33 cellular contexts compared by ENCODE assay signal in genomic region chr4:52579602-52580272, GRCh38.
"Had no signal": no experiment of that assay in that cellular context is flagged by ENCODE, and none has a peak within 500 bp of the region (broad histone marks: within the 10 kb centered on the region; RNA-seq: fewer than 3 reads in every experiment).

No MANE protein-coding gene starts in this region.

- ATAC-seq: activated CD8-positive, alpha-beta T cell treated with anti-CD3 and anti-CD28 coated beads for 36 hours; activated naive CD4-positive, alpha-beta T cell treated with anti-CD3 and anti-CD28 coated beads, Interleukin-2, amount 50 U/mL, for 72 hours; activated T-cell treated with anti-CD3 and anti-CD28 coated beads, Interleukin-2, amount 50 U/mL, for 4 hours; activated T-cell treated with anti-CD3 and anti-CD28 coated beads, Interleukin-2, amount 50 U/mL, for 72 hours; activated T-helper 17 cell treated with anti-CD3 and anti-CD28 coated beads, Interleukin-2, amount 50 U/mL, for 72 hours; body of pancreas had no signal

- H3K4me3 ChIP-seq: adrenal gland, body of pancreas, breast epithelium had no signal

- H3K36me3 ChIP-seq: adrenal gland, brain microvascular endothelial cell, breast epithelium had no signal

- H3K27me3 ChIP-seq: adrenal gland, body of pancreas, brain microvascular endothelial cell, breast epithelium had no signal

- FAIRE-seq: astrocyte, colon, TTC549 had no signal

- DNase-seq: activated B cell treated with CpG ODN at 0.5 μM for 24 hours; activated CD4-positive, alpha-beta memory T cell treated with anti-CD3 and anti-CD28 coated beads for 36 hours; activated CD4-positive, alpha-beta T cell treated with anti-CD3 and anti-CD28 coated beads for 4 hours; activated CD4-positive, alpha-beta T cell treated with anti-CD3 and anti-CD28 coated beads, Interleukin-2, amount 10 ng/mL, durations not matched to agents 24 days and 14 days; activated CD4-positive, alpha-beta T cell treated with anti-CD3 and anti-CD28 coated beads, Interleukin-2, amount 50 U/mL, for 1 hour; activated CD4-positive, alpha-beta T cell treated with anti-CD3 and anti-CD28 coated beads, Interleukin-2, amount 50 U/mL, for 4 hours; activated CD4-positive, CD25-positive, alpha-beta regulatory T cell treated with anti-CD3 and anti-CD28 coated beads, Interleukin-2, amount 50 U/mL, for 72 hours; activated CD8-positive, alpha-beta memory T cell treated with anti-CD3 and anti-CD28 coated beads, Interleukin-2, amount 50 U/mL, for 4 hours; activated CD8-positive, alpha-beta T cell treated with anti-CD3 and anti-CD28 coated beads for 36 hours; activated effector memory CD4-positive, alpha-beta T cell treated with anti-CD3 and anti-CD28 coated beads, Interleukin-2, amount 50 U/mL, for 16 hours; activated gamma-delta T cell treated with Interleukin-2 at 50 U/mL for 16 hours; activated naive CD4-positive, alpha-beta T cell; activated naive CD4-positive, alpha-beta T cell treated with anti-CD3 and anti-CD28 coated beads for 36 hours; activated naive CD4-positive, alpha-beta T cell treated with anti-CD3 and anti-CD28 coated beads, Interleukin-2, amount 50 U/mL, for 16 hours; activated naive CD8-positive, alpha-beta T cell treated with anti-CD3 and anti-CD28 coated beads for 36 hours; activated T-cell treated with anti-CD3 and anti-CD28 coated beads for 4 hours; activated T-cell treated with anti-CD3 and anti-CD28 coated beads, Interleukin-2, amount 50 U/mL, for 1 hour; activated T-cell treated with anti-CD3 and anti-CD28 coated beads, Interleukin-2, amount 50 U/mL, for 4 hours; activated T-cell treated with anti-CD3 and anti-CD28 coated beads, Interleukin-2, amount 50 U/mL, for 72 hours; adrenal gland; amniotic stem cell; aorta; body of pancreas; brain microvascular endothelial cell; central memory CD4-positive, alpha-beta T cell; T-helper 9 cell had no signal

- H3K9me3 ChIP-seq: adrenal gland, body of pancreas, breast epithelium had no signal

- H3K4me1 ChIP-seq: adrenal gland, body of pancreas, breast epithelium had no signal

- H3K27ac ChIP-seq: adrenal gland, body of pancreas, brain microvascular endothelial cell, breast epithelium, VCaP had no signal
